In genomic region chr7:108669958-108670357, GRCh38 we compare ENCODE assay signal across 6 cellular contexts.
"Had no signal": no experiment of that assay in that cellular context is flagged by ENCODE, and none has a peak within 500 bp of the region (broad histone marks: within the 10 kb centered on the region; RNA-seq: fewer than 3 reads in every experiment).

No MANE protein-coding gene starts in this region.

- H3K4me3 ChIP-seq: K562 had no signal

- DNase-seq: IMR-90, KBM-7 had no signal

- H3K27ac Mint-ChIP-seq: IgD-negative memory B cell had no signal

- H3K4me1 Mint-ChIP-seq: IgD-negative memory B cell had no signal

- ATAC-seq: HepG2, K562 had no signal

- H3K36me3 Mint-ChIP-seq: IgD-negative memory B cell had no signal

- H3K4me3 Mint-ChIP-seq: IgD-negative memory B cell had no signal

- H3K27ac ChIP-seq: HL-60 had no signal
